1 cellular context compared by ENCODE assay signal in genomic region chrX:47712675-47713074, GRCh38.
TF ChIP-seq lines count a peak whose summit lies in the region.
"Not testable (repeated sequence)": the region's sequence is repeated elsewhere in the genome, so short reads cannot be mapped to it uniquely, and the experiment has no call there.

No MANE protein-coding gene starts in this region.

TF ChIP-seq in K562, 482 proteins besides CTCF, POLR2A, EP300 and RAD21 (continued from another document):
- TF ChIP-seq ZBTB11 (CRISPR knock-in tag; IDR thresholded peaks at IDR 0.05) (0 out of 6 replicates have a peak, but pooled peaks of 1 of the 3 experiments have one; percentile 46), ATF1 (tag; IDR thresholded peaks at IDR 0.05) (peak; percentile 55; the same call in 1 of the 2 replicates), ZNF316 (IDR thresholded peaks at IDR 0.05) (0 out of 2 replicates have a peak, but pooled peaks have one; percentile 25), ZEB2 (IDR thresholded peaks at IDR 0.05) (peak; percentile 97), POLR2AphosphoS5 (IDR thresholded peaks at IDR 0.05; ENCODE audit: control insufficient read depth, insufficient read depth, low read depth, low read length) (peak; percentile 81), CC2D1A (IDR thresholded peaks at IDR 0.05) (peak; percentile 81; the same call in 1 of the 2 replicates), PML (IDR thresholded peaks at IDR 0.05; ENCODE audit: low read length) (peak; percentile 86), MEIS2 (IDR thresholded peaks at IDR 0.05; ENCODE audit: partially characterized antibody) (peak; percentile 65), HDAC3 (IDR thresholded peaks at IDR 0.05; ENCODE audit: borderline replicate concordance, partially characterized antibody) (peak; percentile 94), ARID1B (IDR thresholded peaks at IDR 0.05) (peak; percentile 98), EGR1 (conservative IDR thresholded peaks at IDR 0.05) (peak; percentile 73), VEZF1 (CRISPR knock-in tag; IDR thresholded peaks at IDR 0.05) (peak; percentile 76), ZNF639 (CRISPR knock-in tag; conservative IDR thresholded peaks at IDR 0.05 in 1 of 2, IDR thresholded peaks at IDR 0.05 in 1 of 2) (peak in 1 of 2 experiments; percentile 69; a peak in 2 of 4 replicates), L3MBTL2 (IDR thresholded peaks at IDR 0.05) (0 out of 2 replicates have a peak, but pooled peaks have one; percentile 14), EHMT2 (IDR thresholded peaks at IDR 0.05) (peak; percentile 51; the same call in 1 of the 2 replicates), ESRRA (IDR thresholded peaks at IDR 0.05; ENCODE audit: borderline replicate concordance, low read depth) (peak; percentile 20; the same call in 1 of the 2 replicates), TCF3 (CRISPR knock-in tag; IDR thresholded peaks at IDR 0.05) (peak; percentile 96), TAF9B (IDR thresholded peaks at IDR 0.05; ENCODE audit: partially characterized antibody) (peak; percentile 60), NCOA1 (IDR thresholded peaks at IDR 0.05; ENCODE audit: low read depth) (peak; percentile 83), ZNF592 (IDR thresholded peaks at IDR 0.05) (0 out of 2 replicates have a peak, but pooled peaks have one; percentile 12), FOSL1 (tag; conservative IDR thresholded peaks at IDR 0.05) (0 out of 2 replicates have a peak, but pooled peaks have one; percentile 58), CREM (IDR thresholded peaks at IDR 0.05; ENCODE audit: low read depth) (peak; percentile 57), NBN (IDR thresholded peaks at IDR 0.05; ENCODE audit: low read depth) (peak; percentile 85), DMBX1 (CRISPR knock-in tag; IDR thresholded peaks at IDR 0.05; ENCODE audit: borderline replicate concordance) (peak; percentile 89), SMARCE1 (IDR thresholded peaks at IDR 0.05) (peak; percentile 87; the same call in 1 of the 2 replicates), ARNT (IDR thresholded peaks at IDR 0.05) (peak; percentile 84 to 86; a peak in 3 of 4 replicates), ZNF395 (CRISPR knock-in tag; IDR thresholded peaks at IDR 0.05) (peak; percentile 80; the same call in 1 of the 2 replicates), ETV1 (tag; conservative IDR thresholded peaks at IDR 0.05; ENCODE audit: low read depth) (0 out of 2 replicates have a peak, but pooled peaks have one; percentile 13), MNT (conservative IDR thresholded peaks at IDR 0.05) (peak in 1 of 2 experiments; percentile 50; a peak in 1 of 4 replicates), FOXM1 (IDR thresholded peaks at IDR 0.05; ENCODE audit: low read depth) (peak; percentile 87), PHB2 (IDR thresholded peaks at IDR 0.05; ENCODE audit: low read depth) (peak; percentile 76; the same call in 1 of the 2 replicates), AFF1 (IDR thresholded peaks at IDR 0.05; ENCODE audit: low read depth in 1 of 2, partially characterized antibody in 2 of 2) (peak in 1 of 2 experiments; percentile 58)
- not testable (repeated sequence) for TF ChIP-seq ATF1 (CRISPR knock-in tag; IDR thresholded peaks at IDR 0.05); FOXM1 (CRISPR knock-in tag; IDR thresholded peaks at IDR 0.05; ENCODE audit: low read depth)
TF ChIP-seq in K562: peak in this region for 91; not testable (repeated sequence) for 391.
